Comparison of ENCODE assay signal across 1 cellular context in the genomic region with DNA sequence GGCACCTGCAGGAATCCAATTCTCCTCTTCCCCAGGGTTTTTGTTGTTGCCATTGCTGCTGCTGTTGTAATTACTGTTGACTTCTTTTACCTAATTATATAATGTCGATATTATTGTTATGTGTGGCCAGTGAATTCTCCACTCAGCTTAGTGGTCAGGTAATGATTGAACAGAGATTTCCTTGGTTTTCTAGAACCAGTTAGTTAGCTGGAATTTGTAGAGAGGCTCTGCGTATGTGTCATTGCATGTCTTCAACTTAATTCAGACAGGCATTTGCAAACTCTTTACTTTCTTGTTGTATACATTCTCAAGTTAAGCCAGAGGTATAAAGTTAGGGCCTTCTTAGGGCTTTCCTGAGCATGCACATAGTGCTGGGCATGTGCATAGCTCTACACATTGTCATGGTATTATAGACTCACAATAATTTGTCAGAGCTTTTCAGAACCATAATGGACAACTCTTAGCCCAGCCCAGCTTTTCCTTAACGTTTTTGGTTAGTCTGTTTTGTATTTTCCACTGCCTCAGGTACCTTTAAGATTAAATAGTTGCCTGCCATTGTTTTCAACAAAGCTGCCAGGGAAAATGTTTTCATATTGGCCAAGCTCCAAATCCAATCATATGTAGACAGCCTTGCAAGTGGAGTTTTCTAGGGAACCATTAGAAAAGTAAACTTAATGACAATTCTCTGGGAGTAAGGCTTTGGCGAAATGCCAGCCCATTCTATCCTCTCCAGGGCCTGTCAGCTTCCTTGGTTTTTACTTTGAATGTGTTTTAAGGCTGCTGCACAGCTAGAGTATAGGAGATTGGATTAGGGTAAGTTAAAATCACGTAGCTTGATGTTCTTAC.
TF ChIP-seq lines count a peak whose summit lies in the region.

No MANE protein-coding gene starts in this region.

TF ChIP-seq in SK-N-SH treated with all-trans-retinoic acid at 6 μM for 48 hours, 23 proteins besides CTCF, POLR2A, EP300 and RAD21 (continued from another document):
- TF ChIP-seq, protein P1, sequence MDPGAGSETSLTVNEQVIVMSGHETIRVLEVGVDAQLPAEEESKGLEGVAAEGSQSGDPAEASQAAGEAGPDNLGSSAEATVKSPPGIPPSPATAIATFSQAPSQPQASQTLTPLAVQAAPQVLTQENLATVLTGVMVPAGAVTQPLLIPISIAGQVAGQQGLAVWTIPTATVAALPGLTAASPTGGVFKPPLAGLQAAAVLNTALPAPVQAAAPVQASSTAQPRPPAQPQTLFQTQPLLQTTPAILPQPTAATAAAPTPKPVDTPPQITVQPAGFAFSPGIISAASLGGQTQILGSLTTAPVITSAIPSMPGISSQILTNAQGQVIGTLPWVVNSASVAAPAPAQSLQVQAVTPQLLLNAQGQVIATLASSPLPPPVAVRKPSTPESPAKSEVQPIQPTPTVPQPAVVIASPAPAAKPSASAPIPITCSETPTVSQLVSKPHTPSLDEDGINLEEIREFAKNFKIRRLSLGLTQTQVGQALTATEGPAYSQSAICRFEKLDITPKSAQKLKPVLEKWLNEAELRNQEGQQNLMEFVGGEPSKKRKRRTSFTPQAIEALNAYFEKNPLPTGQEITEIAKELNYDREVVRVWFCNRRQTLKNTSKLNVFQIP (CRISPR knock-in tag; IDR thresholded peaks at IDR 0.05; ENCODE audit: borderline replicate concordance, low read depth): no peak
